In genomic region chr16:56303066-56303705, GRCh38 we compare ENCODE assay signal across 15 cellular contexts.
DNase-seq lines count a peak whose midpoint lies in the region; ATAC-seq and TF ChIP-seq lines count a peak whose summit lies in the region.
"Had no signal": no experiment of that assay in that cellular context is flagged by ENCODE, and none has a peak within 500 bp of the region (broad histone marks: within the 10 kb centered on the region; RNA-seq: fewer than 3 reads in every experiment).

No MANE protein-coding gene starts in this region.

- peaks cover 79% of the 10 kb centered on the region for H3K4me1 Mint-ChIP-seq in nephron progenitor cell

- H3K4me1 ChIP-seq in SJSA1 (replicated peaks) (peaks cover 40% of the 10 kb centered on the region), spleen (peaks cover 0 to 13% (median 2%) of the 10 kb centered on the region in 6 donors)

- H3K27ac Mint-ChIP-seq in nephron progenitor cell, result peak overlapping the region; percentile 39
- H3K27ac Mint-ChIP-seq: B cell; CD4-positive, alpha-beta T cell had no signal

- no peaks in the 10 kb centered on the region for H3K27me3 ChIP-seq in SJSA1 (replicated peaks)
- H3K27me3 ChIP-seq in dorsolateral prefrontal cortex, result no peaks in the 10 kb centered on the region
- H3K27me3 ChIP-seq in spleen (replicated peaks in 1 of 7), result peaks cover 0 to 7% (median 0%) of the 10 kb centered on the region in 7 donors

- H3K4me3 Mint-ChIP-seq in nephron progenitor cell, result no peak overlapping the region
- H3K4me3 Mint-ChIP-seq: B cell; CD4-positive, alpha-beta T cell had no signal

- H3K36me3 ChIP-seq in SJSA1 (no peaks in the 10 kb centered on the region), spleen (no peaks in the 10 kb centered on the region)
- H3K36me3 ChIP-seq: HAP-1 had no signal

- peaks cover 10% of the 10 kb centered on the region for H3K27me3 Mint-ChIP-seq in nephron progenitor cell (ENCODE audit: low read depth, poor library complexity)
- H3K27me3 Mint-ChIP-seq: CD4-positive, alpha-beta T cell had no signal

- TF ChIP-seq CTCF in dorsolateral prefrontal cortex (IDR thresholded peaks at IDR 0.05 in 54 of 56, conservative IDR thresholded peaks at IDR 0.05 in 2 of 56; ENCODE audit: low read depth in 1 of 56, partially characterized antibody in 56 of 56), result no peak
- TF ChIP-seq CTCF in nephron progenitor cell (IDR thresholded peaks at IDR 0.05), result no peak
- no peak for TF ChIP-seq CTCF in spleen (IDR thresholded peaks at IDR 0.05 in 8 of 11, conservative IDR thresholded peaks at IDR 0.05 in 3 of 11)

- ATAC-seq in GM18858 (IDR thresholded peaks at IDR 0.05; ENCODE audit: unreplicated experiment), result no peak
- ATAC-seq: GM12878 had no signal

- H3K27ac ChIP-seq in SJSA1 (no peak overlapping the region), dorsolateral prefrontal cortex (peak overlapping the region; percentile 76 to 100 (median 98)), spleen (no peak overlapping the region)

- intact Hi-C loops in dorsolateral prefrontal cortex (cut with DNase I), result loop anchor here in 1 of 2 donors (5.0 kb wide), 1 partner anchor 36 kb away; no protein-coding TSS in a partner anchor
- intact Hi-C loops in spleen (cut with DNase I; ENCODE audit: low total_unique reads), result no loop called here

- DNase-seq in SJSA1 (ENCODE audit: low read depth in 1 of 2, low spot score in 2 of 2) (peak; percentile 40 to 67), dorsolateral prefrontal cortex (no peak), nephron progenitor cell (no peak), spleen (peak; percentile 58), NCI-H2171 (lab: John Stamatoyannopoulos, UW) (no peak), NCI-H2171 treated with DMSO at 0.1 percent for 48 hours (lab: John Stamatoyannopoulos, UW) (no peak), GM19240 (ENCODE audit: insufficient read length, low spot score) (no peak)
- DNase-seq: ACHN; Calu3; CD4-positive, alpha-beta T cell; DMS 273 treated with DMSO at 0.1 percent for 48 hours had no signal

- H3K4me3 ChIP-seq in SJSA1 (no peak overlapping the region), dorsolateral prefrontal cortex (peak overlapping the region in 3 of 59 donors; percentile 1 to 31 (median 14)), spleen (no peak overlapping the region)
- H3K4me3 ChIP-seq: GM12878, HAP-1 had no signal

- no peaks in the 10 kb centered on the region for H3K9me3 Mint-ChIP-seq in nephron progenitor cell
- H3K9me3 Mint-ChIP-seq: CD4-positive, alpha-beta T cell had no signal

- H3K36me3 Mint-ChIP-seq in nephron progenitor cell (ENCODE audit: low read depth), result no peaks in the 10 kb centered on the region

- 86 to 97% (median 93%) methylated on average over 11 to 13 of the region's 13 CpGs for WGBS in spleen, 5 donors

- no peak for TF ChIP-seq POLR2A in spleen (IDR thresholded peaks at IDR 0.05)

- no peaks in the 10 kb centered on the region for H3K9me3 ChIP-seq in SJSA1 (replicated peaks)
- H3K9me3 ChIP-seq in spleen, result no peaks in the 10 kb centered on the region
- H3K9me3 ChIP-seq: HAP-1 had no signal

Comparison
In these comparisons a context has a peak if more than half of its experiments do, and no peak if none do; other contexts are left out.
1. DNase-seq: peak in SJSA1 (2 of 2) and spleen (single experiment); none in dorsolateral prefrontal cortex (0 of 10), nephron progenitor cell (single experiment), NCI-H2171 (single experiment), NCI-H2171 treated with DMSO at 0.1 percent for 48 hours (single experiment) and GM19240 (single experiment).
2. H3K27ac ChIP-seq: peak in dorsolateral prefrontal cortex (59 of 59); none in SJSA1 (single experiment) and spleen (0 of 8).